Comparison of ENCODE assay signal across 16 cellular contexts in the genomic region with DNA sequence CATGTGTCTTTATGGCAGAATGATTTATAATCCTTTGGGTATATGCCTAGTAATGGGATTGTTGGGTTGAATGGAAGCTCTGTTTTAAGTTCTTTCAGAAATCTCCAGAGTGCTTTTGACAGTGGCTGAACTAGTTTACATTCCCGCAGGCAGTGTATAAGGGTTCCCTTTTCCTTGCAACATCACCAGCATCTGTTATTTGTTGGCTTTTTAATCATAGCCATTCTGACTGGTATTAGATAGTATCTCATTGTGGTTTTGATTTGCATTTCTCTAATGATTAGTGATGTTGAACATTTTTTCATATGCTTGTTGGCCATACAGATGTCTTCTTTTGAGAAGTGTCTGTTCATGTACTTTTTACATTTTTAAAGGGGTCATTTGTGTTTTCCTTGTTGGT.
DNase-seq lines count a peak whose midpoint lies in the region; TF ChIP-seq lines count a peak whose summit lies in the region.
"Had no signal": no experiment of that assay in that cellular context is flagged by ENCODE, and none has a peak within 500 bp of the region (broad histone marks: within the 10 kb centered on the region; RNA-seq: fewer than 3 reads in every experiment).

No MANE protein-coding gene starts in this region.

- H2AK5ac ChIP-seq in mesenchymal stem cell (ENCODE audit: low read length, severe bottlenecking): no peak overlapping the region

- no peak overlapping the region for H3K4me3 ChIP-seq in SK-N-MC
- H3K4me3 ChIP-seq in mesenchymal stem cell (ENCODE audit: insufficient read depth in 1 of 2, low read depth in 1 of 2, low read length in 2 of 2): no peak overlapping the region
- H3K4me3 ChIP-seq in BE2C (ENCODE audit: low read depth, low read length): no peak overlapping the region

- TF ChIP-seq CTCF in AG09319 (IDR thresholded peaks at IDR 0.05; ENCODE audit: low read depth, low read length) (no peak), BE2C (IDR thresholded peaks at IDR 0.05; ENCODE audit: low read depth, low read length) (no peak)

- H2BK120ac ChIP-seq in mesenchymal stem cell (ENCODE audit: low read depth, low read length): no peak overlapping the region

- no peak overlapping the region for H3K14ac ChIP-seq in mesenchymal stem cell (ENCODE audit: low read length in 2 of 2)

- H3K9me3 ChIP-seq in SK-N-MC (ENCODE audit: low read depth, low read length) (no peaks in the 10 kb centered on the region), mesenchymal stem cell (ENCODE audit: control insufficient read depth, low read length) (no peaks in the 10 kb centered on the region), BE2C (no peaks in the 10 kb centered on the region)
- H3K9me3 ChIP-seq: Caco-2 had no signal

- H3K9ac ChIP-seq in SK-N-MC (ENCODE audit: insufficient read length) (no peak overlapping the region), mesenchymal stem cell (ENCODE audit: low read length) (no peak overlapping the region)

- H4K8ac ChIP-seq in mesenchymal stem cell (ENCODE audit: low read length): no peak overlapping the region

- H3K4ac ChIP-seq in mesenchymal stem cell (ENCODE audit: low read depth in 1 of 2, low read length in 2 of 2): no peak overlapping the region

- H3K4me1 ChIP-seq in mesenchymal stem cell (ENCODE audit: control insufficient read depth, insufficient read depth, low read depth, low read length) (no peaks in the 10 kb centered on the region), BE2C (no peaks in the 10 kb centered on the region)
- H3K4me1 ChIP-seq: Caco-2 had no signal

- H3K23ac ChIP-seq in mesenchymal stem cell (ENCODE audit: low read length in 2 of 2): no peak overlapping the region

- H3K36me3 ChIP-seq in SK-N-MC (ENCODE audit: insufficient read depth, low read length) (peaks cover 12% of the 10 kb centered on the region; the same call in 1 of the 2 replicates), mesenchymal stem cell (ENCODE audit: control insufficient read depth in 1 of 2, insufficient read depth in 2 of 2, low read depth in 1 of 2, low read length in 2 of 2) (peaks cover 0 to 41% of the 10 kb centered on the region in 2 experiments), BE2C (no peaks in the 10 kb centered on the region)

- H3K18ac ChIP-seq in mesenchymal stem cell (ENCODE audit: low read depth in 1 of 2, low read length in 2 of 2): no peak overlapping the region

- peak; percentile 8 for DNase-seq in AG09319 (ENCODE audit: extremely low read depth, low read depth)
- peak; percentile 50 for DNase-seq in SK-N-MC (ENCODE audit: low read depth, low spot score)
- DNase-seq in amniotic epithelial cell (ENCODE audit: low read depth): peak; percentile 63
- peak; percentile 18 for DNase-seq in mesenchymal stem cell
- DNase-seq in NCI-H2227 (lab: John Stamatoyannopoulos, UW; ENCODE audit: unreplicated experiment): no peak
- DNase-seq in BE2C: no peak
- no peak for DNase-seq in iPS-NIHi7 (ENCODE audit: extremely low spot score)
- DNase-seq: 8988T; Caco-2; CD4-positive, alpha-beta T cell; GDM1; GOT3; H7; HFFc6 had no signal

- no peak overlapping the region for H2AFZ ChIP-seq in mesenchymal stem cell (ENCODE audit: low read depth, low read length)

- H4K91ac ChIP-seq in mesenchymal stem cell (ENCODE audit: low read length): no peak overlapping the region

- no peaks in the 10 kb centered on the region for H3K79me1 ChIP-seq in mesenchymal stem cell (replicated peaks; ENCODE audit: low read length, poor library complexity, severe bottlenecking)

- no peak overlapping the region for H2BK12ac ChIP-seq in mesenchymal stem cell (ENCODE audit: low read length in 2 of 2)

- no peak overlapping the region for H2BK5ac ChIP-seq in mesenchymal stem cell (ENCODE audit: low read depth, low read length, poor library complexity, severe bottlenecking)

- H3K27me3 ChIP-seq in mesenchymal stem cell (ENCODE audit: control insufficient read depth in 1 of 2, insufficient read depth in 1 of 2, low read length in 2 of 2) (no peaks in the 10 kb centered on the region), BE2C (no peaks in the 10 kb centered on the region)

- H3K4me2 ChIP-seq in mesenchymal stem cell (ENCODE audit: low read length, poor library complexity, severe bottlenecking): no peak overlapping the region

- WGBS in mesenchymal stem cell: 56% methylated on average over 1 of the region's 1 CpG

- no peak overlapping the region for H3K27ac ChIP-seq in SK-N-MC
- H3K27ac ChIP-seq in mesenchymal stem cell (ENCODE audit: low read length, poor library complexity, severe bottlenecking): no peak overlapping the region
- H3K27ac ChIP-seq: C4-2B, HL-60 had no signal

- H2BK15ac ChIP-seq in mesenchymal stem cell (ENCODE audit: low read depth, poor library complexity, severe bottlenecking): no peak overlapping the region

Comparison
In these comparisons a context has a peak if more than half of its experiments do, and no peak if none do; other contexts are left out.
1. DNase-seq: peak in AG09319 (single experiment), SK-N-MC (single experiment), amniotic epithelial cell (single experiment) and mesenchymal stem cell (single experiment); none in NCI-H2227 (single experiment), BE2C (single experiment) and iPS-NIHi7 (single experiment).